In the genomic region with DNA sequence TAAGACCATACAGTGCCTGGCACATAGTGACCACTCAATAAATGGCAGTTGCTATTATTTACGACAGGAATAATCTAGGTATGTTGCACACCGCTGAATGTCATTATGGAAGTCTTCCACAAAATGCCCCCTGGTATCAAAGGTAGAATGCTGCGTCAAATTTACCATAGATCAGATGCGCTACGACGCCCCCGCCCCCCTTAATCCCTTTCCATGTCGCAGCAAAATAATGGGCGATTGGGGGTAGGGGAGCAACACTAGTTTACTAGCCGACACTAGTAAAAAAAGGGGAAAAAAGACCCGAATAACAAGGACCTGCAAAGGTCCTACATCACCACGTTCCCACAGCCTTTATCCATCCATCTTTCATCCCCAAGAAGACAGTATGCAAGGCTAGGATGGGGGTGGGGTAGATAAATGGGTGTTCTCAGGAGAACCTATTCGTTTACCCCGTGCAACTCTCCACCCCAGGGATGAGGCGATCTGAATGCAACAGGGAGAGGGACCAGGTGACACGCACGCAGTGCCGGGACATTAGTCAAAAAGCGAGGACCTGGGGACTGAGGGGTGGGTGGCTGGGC, we compare ENCODE assay signal across 8 cellular contexts. TPM values are rescaled to one million over a fixed set of nuclear protein-coding genes. Genes with fewer than 3 reads are reported as not detected.
DNase-seq lines count a peak whose midpoint lies in the region; FAIRE-seq and TF ChIP-seq lines count a peak whose summit lies in the region.

No MANE protein-coding gene starts in this region.

- in situ Hi-C loops in HAP-1 (cut with MboI; ENCODE audit: low sequenced_read_pairs), result no loop called here

- DNase-seq in COLO829 (ENCODE audit: low spot score) (peak; percentile 14), HAP-1 (ENCODE audit: low spot score in 2 of 2) (peak; percentile 19 to 28), RWPE1 (ENCODE audit: low spot score) (peak; percentile 24), uterus (no peak), putamen (ENCODE audit: low spot score) (no peak), GM12892 (ENCODE audit: insufficient read length) (no peak)

- H3K27me3 ChIP-seq in HAP-1 (ENCODE audit: low read depth) (no peaks in the 10 kb centered on the region), ectodermal cell (ENCODE audit: control insufficient read depth, insufficient read depth, low read length, poor library complexity, severe bottlenecking) (no peaks in the 10 kb centered on the region), mononuclear cell (ENCODE audit: insufficient read depth, low read length) (no peaks in the 10 kb centered on the region), uterus (no peaks in the 10 kb centered on the region)

- H3K4me1 ChIP-seq in HAP-1, result peaks cover 14% of the 10 kb centered on the region
- peaks cover 7% of the 10 kb centered on the region for H3K4me1 ChIP-seq in ectodermal cell (ENCODE audit: control insufficient read depth, insufficient read depth, low read length)
- H3K4me1 ChIP-seq in mononuclear cell (ENCODE audit: insufficient read depth, low read length), result peaks cover 16% of the 10 kb centered on the region
- peaks cover 0 to 5% of the 10 kb centered on the region in 2 donors for H3K4me1 ChIP-seq in uterus

- H3K36me3 ChIP-seq in HAP-1 (replicated peaks) (no peaks in the 10 kb centered on the region), ectodermal cell (ENCODE audit: control insufficient read depth, insufficient read depth, low read length) (no peaks in the 10 kb centered on the region), uterus (no peaks in the 10 kb centered on the region)

- no peak for TF ChIP-seq CTCF in RWPE1 (conservative IDR thresholded peaks at IDR 0.05; ENCODE audit: low read depth)
- TF ChIP-seq CTCF in uterus (IDR thresholded peaks at IDR 0.05), result no peak

- POLR2A ChIA-PET in RWPE1 (lab: Yijun Ruan, JAX; ENCODE audit: low non-redundant PET), result no interaction called here

- H3K9me3 ChIP-seq in HAP-1 (no peaks in the 10 kb centered on the region), ectodermal cell (ENCODE audit: control insufficient read depth, low read length) (no peaks in the 10 kb centered on the region), mononuclear cell (ENCODE audit: low read depth, low read length) (no peaks in the 10 kb centered on the region), uterus (no peaks in the 10 kb centered on the region)

- no peak for FAIRE-seq in GM12892 (lab: Jason Lieb, UNC)

- CTCF ChIA-PET in RWPE1 (lab: Yijun Ruan, JAX), result interaction anchor here (1.1 kb wide), 1 partner anchor 13 kb away, joined by 5 read pairs; no protein-coding TSS in a partner anchor

- H3K4me3 ChIP-seq in HAP-1, result peak overlapping the region; percentile 89
- H3K4me3 ChIP-seq in ectodermal cell (ENCODE audit: insufficient read depth, low read depth, low read length), result peak overlapping the region; percentile 86
- H3K4me3 ChIP-seq in mononuclear cell (ENCODE audit: low read length), result peak overlapping the region; percentile 89
- H3K4me3 ChIP-seq in uterus, result peak overlapping the region; percentile 76 to 99

- H3K27ac ChIP-seq in RWPE1 (peak overlapping the region; percentile 87), ectodermal cell (ENCODE audit: insufficient read depth, low read depth, low read length, poor library complexity, severe bottlenecking) (peak overlapping the region; percentile 92), uterus (peak overlapping the region; percentile 97 to 98)

- 6 to 9% methylated on average over 15 to 18 of the region's 19 CpGs for WGBS in ectodermal cell, 2 experiments

- TF ChIP-seq POLR2A in uterus (IDR thresholded peaks at IDR 0.05) (no peak), GM12892 (IDR thresholded peaks at IDR 0.05; ENCODE audit: low read depth, low read length) (no peak)

- intact Hi-C loops in uterus (cut with DNase I; ENCODE audit: low total_unique reads), result no loop called here

RNA-seq across cellular contexts. Expression of a gene that starts 0.5 kb away (rescaled TPM):
- 50.0 TPM for polyA plus RNA-seq in ectodermal cell (2013, experiment 1 of 4)
- 56.9 TPM for polyA plus RNA-seq in ectodermal cell (2013, experiment 2 of 4)
- 46.1 TPM for polyA plus RNA-seq in ectodermal cell (2013, experiment 3 of 4)
- 52.0 TPM for polyA plus RNA-seq in ectodermal cell (2013, experiment 4 of 4)
- 19.4 TPM for total RNA-seq in mononuclear cell
- 100 to 1,000 TPM in 1 of 4 donors, 10 to 100 TPM in 3; 40.9 to 101 (median 61.1) TPM for total RNA-seq in uterus
- polyA plus RNA-seq in GM12892 (2012; ENCODE audit: missing spikeins), result 21.6 TPM

RNA-seq across cellular contexts. Expression of a gene that starts 0.9 kb away (rescaled TPM):
- polyA plus RNA-seq in ectodermal cell (2013, experiment 1 of 4), result 18.6 TPM
- polyA plus RNA-seq in ectodermal cell (2013, experiment 2 of 4), result 18.3 TPM
- polyA plus RNA-seq in ectodermal cell (2013, experiment 3 of 4), result 17.0 TPM
- polyA plus RNA-seq in ectodermal cell (2013, experiment 4 of 4), result 18.4 TPM
- total RNA-seq in mononuclear cell (13.9 TPM), uterus (10 to 100 TPM in 2 of 4 donors, 1 to 10 TPM in 2; 2.9 to 18.8 (median 11.2) TPM)
- polyA plus RNA-seq in GM12892 (2012; ENCODE audit: missing spikeins), result 9.2 TPM

Comparison
In these comparisons a context has a peak if more than half of its experiments do, and no peak if none do; other contexts are left out.
1. DNase-seq: peak in COLO829 (single experiment), HAP-1 (2 of 2) and RWPE1 (single experiment); none in uterus (0 of 2), putamen (single experiment) and GM12892 (single experiment).
2. Peak in every context shown above with its lines, with median percentiles within 50 percentile points of each other: H3K4me3 ChIP-seq and H3K27ac ChIP-seq.